In genomic region chr6:56996401-56996800, GRCh38 we compare ENCODE assay signal across 24 cellular contexts.
"Had no signal": no experiment of that assay in that cellular context is flagged by ENCODE, and none has a peak within 500 bp of the region (broad histone marks: within the 10 kb centered on the region; RNA-seq: fewer than 3 reads in every experiment).

No MANE protein-coding gene starts in this region.

- H3K36me3 ChIP-seq: esophagus squamous epithelium, gastroesophageal sphincter, left ventricle myocardium inferior, lower lobe of right lung, neural progenitor cell, prostate gland had no signal

- H3K4me3 Mint-ChIP-seq: memory B cell; natural killer cell treated with Interleukin-12 subunit alpha and Interleukin-12 subunit beta and Interleukin-15 and Interleukin-18, amount 100 ng/mL, for 72 hours; neural progenitor cell; stimulated activated naive B cell treated with anti-CD40 and anti-IgM and Interleukin-4, amounts not matched to agents 10 μg/mL and 1 μg/mL and 100 μg/mL, for 72 hours; stimulated activated naive CD8-positive, alpha-beta T cell treated with anti-CD3 and anti-CD28 coated beads, Interleukin-15, amount 100 ng/mL, for 72 hours had no signal

- DNase-seq: effector memory CD4-positive, alpha-beta T cell; esophagus squamous epithelium; foreskin fibroblast; glutamatergic neuron; islet precursor cell; left cardiac atrium; left ventricle myocardium inferior; lower lobe of right lung; midbrain; nucleus accumbens; retina; stimulated activated CD4-positive, alpha-beta T cell treated with anti-CD3 and anti-CD28 coated beads, Interleukin-2, amount 100 ng/mL, for 24 hours; stimulated activated CD4-positive, alpha-beta T cell treated with anti-CD3 and anti-CD28 coated beads, Interleukin-4, amount 100 ng/mL, for 4 hours; stimulated activated naive B cell treated with anti-CD40 and anti-IgM and Interleukin-4, amounts not matched to agents 10 μg/mL and 1 μg/mL and 100 μg/mL, for 72 hours; stimulated activated naive CD8-positive, alpha-beta T cell treated with anti-CD3 and anti-CD28 coated beads, Interleukin-15, amount 100 ng/mL, for 72 hours; testis had no signal

- H3K27ac ChIP-seq: esophagus squamous epithelium, gastroesophageal sphincter, left ventricle myocardium inferior, lower lobe of right lung, neural progenitor cell, parathyroid adenoma, prostate gland, skin epidermis, testis, tibial nerve had no signal

- H3K4me1 ChIP-seq: gastroesophageal sphincter, left ventricle myocardium inferior, lower lobe of right lung, neural progenitor cell, parathyroid adenoma, prostate gland, testis, tibial nerve had no signal

- H3K27ac Mint-ChIP-seq: memory B cell; natural killer cell treated with Interleukin-12 subunit alpha and Interleukin-12 subunit beta and Interleukin-15 and Interleukin-18, amount 100 ng/mL, for 72 hours; neural progenitor cell; stimulated activated naive B cell treated with anti-CD40 and anti-IgM and Interleukin-4, amounts not matched to agents 10 μg/mL and 1 μg/mL and 100 μg/mL, for 72 hours had no signal

- H3K9me3 ChIP-seq: lower lobe of right lung, prostate gland, testis had no signal

- H3K4me3 ChIP-seq: esophagus squamous epithelium, gastroesophageal sphincter, left ventricle myocardium inferior, lower lobe of right lung, neural progenitor cell, prostate gland, skin epidermis, testis, tibial nerve had no signal

- H3K4me1 Mint-ChIP-seq: memory B cell; neural progenitor cell; stimulated activated naive B cell treated with anti-CD40 and anti-IgM and Interleukin-4, amounts not matched to agents 10 μg/mL and 1 μg/mL and 100 μg/mL, for 72 hours; stimulated activated naive CD8-positive, alpha-beta T cell treated with anti-CD3 and anti-CD28 coated beads, Interleukin-15, amount 100 ng/mL, for 72 hours had no signal

- H3K9me3 Mint-ChIP-seq: natural killer cell treated with Interleukin-12 subunit alpha and Interleukin-12 subunit beta and Interleukin-15 and Interleukin-18, amount 100 ng/mL, for 72 hours had no signal

- H3K27me3 ChIP-seq: esophagus squamous epithelium, gastroesophageal sphincter, neural progenitor cell, testis, tibial nerve had no signal

- H3K36me3 Mint-ChIP-seq: neural progenitor cell had no signal
